12 cellular contexts compared by ENCODE assay signal in genomic region chr12:42790761-42791151, GRCh38.
DNase-seq lines count a peak whose midpoint lies in the region; ATAC-seq and TF ChIP-seq lines count a peak whose summit lies in the region.
"Had no signal": no experiment of that assay in that cellular context is flagged by ENCODE, and none has a peak within 500 bp of the region (broad histone marks: within the 10 kb centered on the region; RNA-seq: fewer than 3 reads in every experiment).

No MANE protein-coding gene starts in this region.

- TF ChIP-seq CTCF in HFFc6 (IDR thresholded peaks at IDR 0.05): no peak
- TF ChIP-seq CTCF in fibroblast of villous mesenchyme (IDR thresholded peaks at IDR 0.05; ENCODE audit: insufficient read depth, low read depth, low read length): no peak

- peaks cover 4% of the 10 kb centered on the region; the same call in 1 of the 2 replicates for H3K36me3 Mint-ChIP-seq in HFFc6 (ENCODE audit: low read depth)

- H3K27ac Mint-ChIP-seq in HFFc6: no peak overlapping the region

- DNase-seq in HFFc6 (peak; percentile 57), SK-MEL-5 (ENCODE audit: low read depth, low spot score) (peak; percentile 46), fibroblast of villous mesenchyme (ENCODE audit: low read depth) (peak; percentile 88), stromal cell of bone marrow (ENCODE audit: low read depth) (peak; percentile 18), cerebellum (ENCODE audit: low spot score) (no peak), NCI-H1092 (lab: John Stamatoyannopoulos, UW) (no peak)
- DNase-seq: activated CD8-positive, alpha-beta memory T cell treated with anti-CD3 and anti-CD28 coated beads, Interleukin-2, amount 50 U/mL, for 4 hours; NCI-H2029; posterior cingulate gyrus had no signal

- H3K9me3 Mint-ChIP-seq in HFFc6: no peaks in the 10 kb centered on the region

- ATAC-seq in GM18502 (IDR thresholded peaks at IDR 0.05; ENCODE audit: poor library complexity, unreplicated experiment): no peak

- in situ Hi-C loops in SK-MEL-5 (cut with HindIII; ENCODE audit: low pct_unique_long_range_greater_than_20kb, low sequenced_read_pairs): no loop called here

- H3K4me1 Mint-ChIP-seq in HFFc6 (ENCODE audit: low read depth): peaks cover 59% of the 10 kb centered on the region
- H3K4me1 Mint-ChIP-seq: central memory CD8-positive, alpha-beta T cell had no signal

- H3K4me3 ChIP-seq in fibroblast of villous mesenchyme (ENCODE audit: low read depth, low read length): no peak overlapping the region
- H3K4me3 ChIP-seq: SK-N-MC had no signal

- peak overlapping the region; percentile 6; the same call in 1 of the 2 replicates for H3K4me3 Mint-ChIP-seq in HFFc6
- H3K4me3 Mint-ChIP-seq: central memory CD8-positive, alpha-beta T cell had no signal

- H3K27me3 Mint-ChIP-seq in HFFc6 (ENCODE audit: insufficient read depth): no peaks in the 10 kb centered on the region; the same call in 1 of the 2 replicates
- H3K27me3 Mint-ChIP-seq: central memory CD8-positive, alpha-beta T cell had no signal

Comparison
In these comparisons a context has a peak if more than half of its experiments do, and no peak if none do; other contexts are left out.
1. DNase-seq: peak in HFFc6 (single experiment), SK-MEL-5 (single experiment), fibroblast of villous mesenchyme (single experiment) and stromal cell of bone marrow (single experiment); none in cerebellum (single experiment) and NCI-H1092 (single experiment).